24 cellular contexts compared by ENCODE assay signal in genomic region chr6:102051720-102052119, GRCh38.
"Had no signal": no experiment of that assay in that cellular context is flagged by ENCODE, and none has a peak within 500 bp of the region (broad histone marks: within the 10 kb centered on the region; RNA-seq: fewer than 3 reads in every experiment).

No MANE protein-coding gene starts in this region.

- H3K9me3 ChIP-seq: suprapubic skin, testis, thoracic aorta, thyroid gland, tibial artery, tibial nerve, transverse colon, upper lobe of left lung, upper lobe of right lung, uterus, vagina had no signal

- H3K27ac ChIP-seq: stomach, suprapubic skin, testis, thoracic aorta, thyroid gland, tibial artery, tibial nerve, transverse colon, upper lobe of left lung, upper lobe of right lung, uterus, vagina had no signal

- DNase-seq: stimulated activated CD4-positive, alpha-beta T cell treated with anti-CD3 and anti-CD28 coated beads, Interleukin-2, amount 100 ng/mL, for 48 hours; stimulated activated CD4-positive, alpha-beta T cell treated with anti-CD3 and anti-CD28 coated beads, Interleukin-4, amount 100 ng/mL, for 1 hour; stimulated activated CD4-positive, alpha-beta T cell treated with anti-CD3 and anti-CD28 coated beads, Interleukin-4, amount 100 ng/mL, for 24 hours; stimulated activated CD4-positive, alpha-beta T cell treated with anti-CD3 and anti-CD28 coated beads, Interleukin-4, amount 100 ng/mL, for 4 hours; stimulated activated CD8-positive, alpha-beta memory T cell treated with anti-CD3 and anti-CD28 coated beads, Interleukin-4, amount 100 ng/mL, for 48 hours; stimulated activated naive B cell treated with anti-CD40 and anti-IgM and Interleukin-4, amounts not matched to agents 10 μg/mL and 1 μg/mL and 100 μg/mL, for 72 hours; stimulated activated naive CD4-positive, alpha-beta T cell; stimulated activated naive CD4-positive, alpha-beta T cell treated with Interleukin-2 at 50 U/mL for 16 hours; stimulated activated naive CD8-positive, alpha-beta T cell treated with anti-CD3 and anti-CD28 coated beads, Interleukin-15, amount 100 ng/mL, for 72 hours; stimulated activated naive CD8-positive, alpha-beta T cell treated with anti-CD3 and anti-CD28 coated beads, Interleukin-15, Interleukin-2, amounts not matched to agents 100 U/mL and 50 U/mL, for 24 hours; stomach; substantia nigra; testis; thyroid gland; tibial artery; transverse colon; trophoblast cell; upper lobe of left lung; upper lobe of right lung; uterus had no signal

- H3K4me1 ChIP-seq: stomach, suprapubic skin, testis, thyroid gland, tibial artery, tibial nerve, transverse colon, upper lobe of left lung, upper lobe of right lung, uterus, vagina had no signal

- H3K4me3 ChIP-seq: stomach, suprapubic skin, testis, thoracic aorta, thyroid gland, tibial artery, tibial nerve, transverse colon, upper lobe of left lung, upper lobe of right lung, uterus, vagina had no signal

- H3K36me3 ChIP-seq: stomach, suprapubic skin, thoracic aorta, thyroid gland, tibial artery, tibial nerve, upper lobe of left lung, upper lobe of right lung, uterus, vagina had no signal

- H3K27me3 ChIP-seq: stomach, suprapubic skin, testis, thyroid gland, tibial artery, tibial nerve, transverse colon, upper lobe of left lung, upper lobe of right lung, uterus, vagina had no signal
